In genomic region chr7:75534727-75535307, GRCh38 we compare ENCODE assay signal across 8 cellular contexts. TPM values are rescaled to one million over a fixed set of nuclear protein-coding genes. Genes with fewer than 3 reads are reported as not detected.
DNase-seq lines count a peak whose midpoint lies in the region; ATAC-seq and TF ChIP-seq lines count a peak whose summit lies in the region.

No MANE protein-coding gene starts in this region.

- TF ChIP-seq CTCF in GM20000 (IDR thresholded peaks at IDR 0.05; ENCODE audit: extremely low read depth, missing control alignments) (no peak), fibroblast of the aortic adventitia (IDR thresholded peaks at IDR 0.05; ENCODE audit: insufficient read depth, low read length) (no peak)

- no peak overlapping the region for H3K4me3 ChIP-seq in fibroblast of the aortic adventitia (ENCODE audit: low read depth, low read length)

- peak; percentile 70 for DNase-seq in COLO829 (ENCODE audit: low spot score)
- DNase-seq in GM20000 (ENCODE audit: low spot score), result peak; percentile 73
- peak; percentile 47 for DNase-seq in NAMALWA (ENCODE audit: low spot score)
- peak; percentile 10 for DNase-seq in fibroblast of the aortic adventitia (ENCODE audit: low read depth)
- DNase-seq in ureter (ENCODE audit: low spot score), result no peak
- DNase-seq in NK-92 (lab: John Stamatoyannopoulos, UW; ENCODE audit: unreplicated experiment), result no peak
- DNase-seq in activated CD4-positive, alpha-beta T cell treated with anti-CD3 and anti-CD28 coated beads for 48 hours, result no peak

- ATAC-seq in GM21390 (IDR thresholded peaks at IDR 0.05; ENCODE audit: unreplicated experiment), result no peak

RNA-seq across cellular contexts. Expression of gene SPDYE5, which starts 42.7 kb away (rescaled TPM):
- total RNA-seq in fibroblast of the aortic adventitia (ENCODE audit: low replicate concordance) (0.09 TPM in 1 of 2 replicates, not detected in the other), ureter (0.39 TPM)

RNA-seq across cellular contexts. Expression of gene POM121C, which starts 48.7 kb away (rescaled TPM):
- total RNA-seq in fibroblast of the aortic adventitia (ENCODE audit: low replicate concordance) (10.8 and 12.6 TPM in 2 replicates), ureter (69.6 TPM)

Comparison
In these comparisons a context has a peak if more than half of its experiments do, and no peak if none do; other contexts are left out.
1. DNase-seq: peak in COLO829 (single experiment), GM20000 (single experiment), NAMALWA (single experiment) and fibroblast of the aortic adventitia (single experiment); none in ureter (single experiment), NK-92 (single experiment) and activated CD4-positive, alpha-beta T cell treated with anti-CD3 and anti-CD28 coated beads for 48 hours (single experiment).